8 cellular contexts compared by ENCODE assay signal in genomic region chr3:45665101-45665572, GRCh38. TPM values are rescaled to one million over a fixed set of nuclear protein-coding genes. Genes with fewer than 3 reads are reported as not detected.
DNase-seq lines count a peak whose midpoint lies in the region; ATAC-seq and TF ChIP-seq lines count a peak whose summit lies in the region.

No MANE protein-coding gene starts in this region.

- H3K4me1 ChIP-seq in mucosa of rectum (ENCODE audit: control insufficient read depth in 2 of 2, insufficient read depth in 2 of 2, low read length in 2 of 2) (peaks cover 0 to 6% of the 10 kb centered on the region in 2 donors), upper lobe of right lung (peaks cover 46% of the 10 kb centered on the region)

- intact Hi-C loops in upper lobe of right lung (cut with DNase I), result loop anchor here (5.0 kb wide), 1 partner anchor 148 kb away; no protein-coding TSS in a partner anchor

- H3K27ac ChIP-seq in mucosa of rectum (ENCODE audit: low read depth in 2 of 2, low read length in 2 of 2) (no peak overlapping the region), upper lobe of right lung (peak overlapping the region; percentile 55)

- no peaks in the 10 kb centered on the region for H3K9me3 ChIP-seq in mucosa of rectum (ENCODE audit: control insufficient read depth in 2 of 2, low read length in 2 of 2)
- no peaks in the 10 kb centered on the region for H3K9me3 ChIP-seq in upper lobe of right lung

- TF ChIP-seq CTCF in GM12872 (IDR thresholded peaks at IDR 0.05; ENCODE audit: insufficient read depth, low read depth, low read length), result peak; percentile 73
- peak; percentile 61 for TF ChIP-seq CTCF in upper lobe of right lung (IDR thresholded peaks at IDR 0.05)

- H3K4me3 ChIP-seq in mucosa of rectum (ENCODE audit: low read length in 2 of 2), result peak overlapping the region; percentile 30 to 53
- peak overlapping the region; percentile 47 for H3K4me3 ChIP-seq in upper lobe of right lung

- ATAC-seq in upper lobe of right lung (peak; percentile 73), GM21447 (IDR thresholded peaks at IDR 0.05; ENCODE audit: unreplicated experiment) (no peak), HG03565 (IDR thresholded peaks at IDR 0.05; ENCODE audit: unreplicated experiment) (no peak)

- no peaks in the 10 kb centered on the region for H3K27me3 ChIP-seq in mucosa of rectum (ENCODE audit: control insufficient read depth in 2 of 2, insufficient read depth in 2 of 2, low read length in 2 of 2)
- H3K27me3 ChIP-seq in upper lobe of right lung, result no peaks in the 10 kb centered on the region

- H3K36me3 ChIP-seq in mucosa of rectum (ENCODE audit: control insufficient read depth in 2 of 2, insufficient read depth in 2 of 2, low read length in 2 of 2) (peaks cover 24 to 35% of the 10 kb centered on the region in 2 donors), upper lobe of right lung (peaks cover 38% of the 10 kb centered on the region)

- DNase-seq in NCI-H1105 treated with DMSO at 0.1 percent for 48 hours (lab: John Stamatoyannopoulos, UW) (peak; percentile 67), dermis microvascular lymphatic vessel endothelial cell (ENCODE audit: low read depth in 2 of 2) (peak; percentile 69 to 85), upper lobe of right lung (no peak)
- peak; percentile 41 for DNase-seq in activated CD4-positive, alpha-beta T cell treated with anti-CD3 and anti-CD28 coated beads for 1 hour

- H3K9ac ChIP-seq in mucosa of rectum (ENCODE audit: low read depth in 1 of 2, low read length in 2 of 2), result peak overlapping the region in 1 of 2 donors; percentile 8

RNA-seq across cellular contexts. Expression of gene SACM1L, which starts 24.1 kb away (rescaled TPM):
- total RNA-seq in dermis microvascular lymphatic vessel endothelial cell, result 27.3 and 31.5 TPM in 2 replicates
- total RNA-seq in upper lobe of right lung, result 77.1 TPM
